11 cellular contexts compared by ENCODE assay signal in the genomic region with DNA sequence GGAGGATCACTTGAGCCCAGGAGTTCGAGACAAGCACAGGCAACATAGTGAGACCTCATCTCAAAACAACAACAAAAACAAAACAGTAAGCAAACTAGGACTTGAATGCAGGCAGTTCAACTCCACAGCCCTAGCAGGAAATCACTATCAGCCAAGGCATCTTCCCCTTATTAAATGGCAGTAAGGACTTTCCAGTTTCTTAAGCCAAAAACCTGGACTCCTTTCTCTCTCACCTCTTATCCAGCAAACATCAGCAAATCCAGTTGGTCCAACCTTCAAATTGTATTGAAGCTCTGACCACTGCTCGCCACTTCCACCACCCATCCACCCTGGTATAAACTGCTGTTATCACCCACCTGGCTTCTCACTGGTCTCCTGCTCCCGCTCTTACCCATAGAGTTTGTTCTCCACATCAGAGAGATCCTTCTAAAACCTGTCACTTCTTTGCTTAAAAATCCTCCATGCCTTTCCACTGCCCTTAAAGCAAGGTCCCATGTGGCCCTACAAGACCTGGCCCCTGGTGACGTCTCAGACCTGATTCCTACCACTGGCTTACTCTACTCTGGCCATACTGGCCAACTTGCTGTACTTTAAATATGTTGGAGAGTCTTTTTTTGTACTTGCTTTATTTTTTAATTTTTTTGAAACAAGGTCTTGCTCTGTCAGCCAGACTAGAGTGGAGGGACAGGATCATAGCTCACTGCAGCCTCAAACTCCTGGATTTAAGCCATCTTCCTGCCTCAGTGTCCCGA. TPM values are rescaled to one million over a fixed set of nuclear protein-coding genes. Genes with fewer than 3 reads are reported as not detected.
DNase-seq lines count a peak whose midpoint lies in the region; ATAC-seq and TF ChIP-seq lines count a peak whose summit lies in the region.
"Had no signal": no experiment of that assay in that cellular context is flagged by ENCODE, and none has a peak within 500 bp of the region (broad histone marks: within the 10 kb centered on the region; RNA-seq: fewer than 3 reads in every experiment).

No MANE protein-coding gene starts in this region.

- no peaks in the 10 kb centered on the region for H3K9me3 ChIP-seq in CD4-positive, alpha-beta T cell (ENCODE audit: control insufficient read depth, low read length)
- H3K9me3 ChIP-seq in PC-3 (ENCODE audit: low read length) (no peaks in the 10 kb centered on the region), osteoblast (ENCODE audit: low read depth, low read length) (no peaks in the 10 kb centered on the region)

- intact Hi-C loops in CD4-positive, alpha-beta T cell (cut with DNase I, micrococcal nuclease), result no loop called here
- intact Hi-C loops in PC-3 (cut with micrococcal nuclease), result no loop called here

- H3K4me3 ChIP-seq in PC-3 (ENCODE audit: low read length), result no peak overlapping the region
- no peak overlapping the region for H3K4me3 ChIP-seq in osteoblast (ENCODE audit: insufficient read depth, low read length)

- POLR2A ChIA-PET in CD4-positive, alpha-beta T cell (lab: Charles Lee), result interaction anchor here (0.7 kb wide), 1 partner anchor 16 kb away, joined by 3 read pairs; no protein-coding TSS in a partner anchor
- POLR2A ChIA-PET in PC-3 (lab: Charles Lee; ENCODE audit: unreplicated experiment) (interaction anchor here (1.5 kb wide), 1 partner anchor 10 kb away, joined by 20 read pairs; no protein-coding TSS in a partner anchor), GM10248 (lab: Yijun Ruan, JAX) (no interaction called here)

- peak overlapping the region; percentile 0 for H3K27ac ChIP-seq in CD4-positive, alpha-beta T cell (ENCODE audit: low read depth, low read length)
- H3K27ac ChIP-seq in PC-3 (ENCODE audit: low read length) (peak overlapping the region; percentile 86), cingulate gyrus (ENCODE audit: low read depth, low read length) (peak overlapping the region; percentile 30), osteoblast (ENCODE audit: low read depth, low read length) (peak overlapping the region; percentile 61)

- H3K27me3 Mint-ChIP-seq in CD4-positive, alpha-beta T cell, result no peaks in the 10 kb centered on the region

- no peaks in the 10 kb centered on the region for H3K9me2 ChIP-seq in PC-3 (replicated peaks; ENCODE audit: low read length)

- no peaks in the 10 kb centered on the region for H3K27me3 ChIP-seq in CD4-positive, alpha-beta T cell (ENCODE audit: control insufficient read depth, insufficient read depth, low read length)
- H3K27me3 ChIP-seq in PC-3 (ENCODE audit: low read length) (no peaks in the 10 kb centered on the region), osteoblast (ENCODE audit: insufficient read depth, low read length) (no peaks in the 10 kb centered on the region)

- no peaks in the 10 kb centered on the region for H3F3A ChIP-seq in PC-3 (ENCODE audit: low read length, unreplicated experiment)

- CTCF ChIA-PET in CD4-positive, alpha-beta T cell (lab: Charles Lee), result interaction anchor here (2.5 kb wide), 1 partner anchor 33 kb away, joined by 7 read pairs; no protein-coding TSS in a partner anchor
- CTCF ChIA-PET in PC-3 (lab: Charles Lee) (interaction anchor here (1.5 kb wide), 1 partner anchor 29 kb away, joined by 5 read pairs; no protein-coding TSS in a partner anchor), GM10248 (lab: Yijun Ruan, JAX) (interaction anchor here (1.6 to 11.9 kb wide), 4 partner anchors 25 to 61 kb away, joined by 4 to 94 read pairs (median 9); a partner anchor contains a TSS)

- H2AFZ ChIP-seq in PC-3 (ENCODE audit: low read length) (no peak overlapping the region), osteoblast (ENCODE audit: low read length) (no peak overlapping the region)

- no peaks in the 10 kb centered on the region for H3K9me3 Mint-ChIP-seq in CD4-positive, alpha-beta T cell

- peaks cover 65% of the 10 kb centered on the region for H3K4me1 ChIP-seq in PC-3 (ENCODE audit: insufficient read depth, low read length)
- H3K4me1 ChIP-seq in osteoblast (ENCODE audit: insufficient read depth, low read length), result peaks cover 52% of the 10 kb centered on the region

- H3K4me2 ChIP-seq in PC-3 (ENCODE audit: low read length) (no peak overlapping the region), osteoblast (ENCODE audit: insufficient read depth, low read length) (no peak overlapping the region)

- H3K36me3 ChIP-seq in PC-3 (ENCODE audit: low read depth, low read length) (peaks cover 58% of the 10 kb centered on the region), osteoblast (ENCODE audit: insufficient read depth, low read length) (peaks cover 24% of the 10 kb centered on the region)

- peak overlapping the region; percentile 68 for H3K27ac Mint-ChIP-seq in CD4-positive, alpha-beta T cell

- H3K9ac ChIP-seq in PC-3 (ENCODE audit: low read length), result peak overlapping the region; percentile 42

- H3K36me3 Mint-ChIP-seq in CD4-positive, alpha-beta T cell (ENCODE audit: low read depth), result peaks cover 61% of the 10 kb centered on the region

- BruUV-seq in PC-3 (replicated peaks; lab: Mats Ljungman, UMichigan), result no TSS peak

- H3K4me3 Mint-ChIP-seq in CD4-positive, alpha-beta T cell, result no peak overlapping the region

- TF ChIP-seq CTCF in CD4-positive, alpha-beta T cell (IDR thresholded peaks at IDR 0.05), result no peak
- TF ChIP-seq CTCF in PC-3 (conservative IDR thresholded peaks at IDR 0.05; ENCODE audit: low read depth, low read length) (no peak), osteoblast (IDR thresholded peaks at IDR 0.05; ENCODE audit: extremely low read depth, low read depth, low read length) (no peak), GM10248 (IDR thresholded peaks at IDR 0.05; ENCODE audit: control extremely low read depth, extremely low read depth, low read depth, missing control alignments) (no peak)

- no peak for ATAC-seq in CD4-positive, alpha-beta T cell (ENCODE audit: poor library complexity)
- ATAC-seq in PC-3, result no peak
- no peak for ATAC-seq in left lobe of liver
- ATAC-seq in HG02970 (IDR thresholded peaks at IDR 0.05; ENCODE audit: low FRiP score, unreplicated experiment), result no peak

- no peak for DNase-seq in CD4-positive, alpha-beta T cell
- DNase-seq in PC-3 (peak; percentile 1), osteoblast (ENCODE audit: insufficient read length, low spot score, missing footprints) (no peak), HK-2 (ENCODE audit: unreplicated experiment) (no peak), left lobe of liver (ENCODE audit: low spot score) (no peak), GM10248 (ENCODE audit: extremely low spot score) (no peak)
- DNase-seq: activated CD4-positive, CD25-positive, alpha-beta regulatory T cell; DMS53 had no signal

- H3K79me2 ChIP-seq in PC-3 (ENCODE audit: low read length), result peaks cover 92% of the 10 kb centered on the region
- H3K79me2 ChIP-seq in osteoblast (ENCODE audit: insufficient read depth, low read length), result peaks cover 90% of the 10 kb centered on the region

- H4K20me1 ChIP-seq in PC-3 (ENCODE audit: low read length) (no peaks in the 10 kb centered on the region), osteoblast (ENCODE audit: insufficient read depth, low read length) (no peaks in the 10 kb centered on the region)

- H3K4me1 Mint-ChIP-seq in CD4-positive, alpha-beta T cell (ENCODE audit: low read depth), result peaks cover 56% of the 10 kb centered on the region

RNA-seq across cellular contexts. Expression of a gene that starts 27.6 kb away (rescaled TPM):
- 10 to 100 TPM; 11.8 to 11.9 TPM for total RNA-seq in CD4-positive, alpha-beta T cell
- total RNA-seq in PC-3 (2014; rRNA removed) (260 and 277 TPM in 2 replicates), osteoblast (127 and 136 TPM in 2 replicates), left lobe of liver (35.0 TPM)

RNA-seq across cellular contexts. Expression of a gene that starts 44.1 kb away (rescaled TPM):
- under 1 TPM; 0.85 to 0.89 TPM for total RNA-seq in CD4-positive, alpha-beta T cell
- total RNA-seq in PC-3 (2014; rRNA removed), result 128 and 151 TPM in 2 replicates
- 16.2 and 18.5 TPM in 2 replicates for total RNA-seq in osteoblast
- total RNA-seq in left lobe of liver, result 2.0 TPM

RNA-seq across cellular contexts. Expression of a gene that starts 57.3 kb away (rescaled TPM):
- total RNA-seq in CD4-positive, alpha-beta T cell, result not detected
- total RNA-seq in PC-3 (2014; rRNA removed), result not detected in 2 replicates
- not detected in 2 replicates for total RNA-seq in osteoblast
- not detected for total RNA-seq in left lobe of liver
- total RNA-seq: renal cortical epithelial cell had no signal

Comparison
In these comparisons a context has a peak if more than half of its experiments do, and no peak if none do; other contexts are left out.
1. H3K27ac ChIP-seq: peak in every context shown above with its lines; median percentile 86 in PC-3; 61 in osteoblast; 30 in cingulate gyrus; 0 in CD4-positive, alpha-beta T cell.